Comparison of ENCODE assay signal across 8 cellular contexts in the genomic region with DNA sequence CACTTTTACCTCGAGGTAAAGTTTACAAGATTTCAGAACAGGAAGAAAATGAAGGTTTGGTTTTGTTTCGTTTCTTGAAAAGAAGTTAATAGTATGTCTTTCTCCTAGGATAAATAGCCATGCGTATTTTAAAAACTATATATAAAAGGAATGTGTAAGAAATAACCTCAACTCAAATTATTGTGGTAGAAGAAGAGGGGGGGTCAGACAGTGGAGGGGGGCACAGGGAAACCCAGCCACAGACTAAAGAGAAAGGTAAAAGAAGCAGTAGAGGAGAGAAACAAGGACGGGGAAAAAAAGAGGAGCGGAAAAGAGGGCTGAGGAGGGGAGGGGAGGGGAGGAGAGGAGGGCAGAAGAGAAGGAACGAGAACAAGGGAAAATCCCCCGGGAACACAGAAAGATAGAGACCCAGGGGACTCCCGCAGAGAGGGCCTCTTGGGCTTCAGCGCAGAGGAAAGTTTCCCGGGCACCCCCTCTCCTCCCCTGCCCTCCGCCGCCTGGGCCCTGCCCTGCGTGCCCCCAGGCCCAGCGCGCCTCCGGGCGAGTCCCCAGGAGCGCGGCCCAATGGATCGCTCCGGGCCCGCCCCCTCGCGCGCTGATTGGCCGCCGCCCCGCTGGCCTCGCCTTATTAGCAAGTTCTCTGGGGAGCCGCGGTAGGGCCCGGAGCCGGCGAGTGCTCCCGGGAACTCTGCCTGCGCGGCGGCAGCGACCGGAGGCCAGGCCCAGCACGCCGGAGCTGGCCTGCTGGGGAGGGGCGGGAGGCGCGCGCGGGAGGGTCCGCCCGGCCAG. TPM values are rescaled to one million over a fixed set of nuclear protein-coding genes. Genes with fewer than 3 reads are reported as not detected.
DNase-seq lines count a peak whose midpoint lies in the region; ATAC-seq lines count a peak whose summit lies in the region.

A gene (plus strand): TSS at position 656 of the 789 bp plus-strand sequence. CDS start 235 bp downstream, outside the sequence.

- H3K27me3 Mint-ChIP-seq in central memory CD8-positive, alpha-beta T cell, result peaks cover 93% of the 10 kb centered on the region

- no peaks in the 10 kb centered on the region for H3K9me3 Mint-ChIP-seq in central memory CD8-positive, alpha-beta T cell

- no peak within 1 kb of the TSS for H3K27ac Mint-ChIP-seq in central memory CD8-positive, alpha-beta T cell (ENCODE audit: low read depth)

- H3K4me3 ChIP-seq in SJCRH30 (peak within 1 kb of the TSS; percentile 87), skeletal muscle tissue (ENCODE audit: low read length in 3 of 3) (peak within 1 kb of the TSS; percentile 78 to 85 (median 81))

- H3K4me1 ChIP-seq in SJCRH30 (no peaks in the 10 kb centered on the region), skeletal muscle tissue (ENCODE audit: control insufficient read depth in 3 of 3, insufficient read depth in 3 of 3, low read length in 3 of 3) (peaks cover 23 to 27% (median 26%) of the 10 kb centered on the region in 3 donors)

- peaks cover 42% of the 10 kb centered on the region for H3K4me1 Mint-ChIP-seq in central memory CD8-positive, alpha-beta T cell

- H3K9me3 ChIP-seq in SJCRH30 (replicated peaks) (no peaks in the 10 kb centered on the region), skeletal muscle tissue (ENCODE audit: control insufficient read depth in 3 of 3, low read length in 3 of 3) (no peaks in the 10 kb centered on the region)

- peak; percentile 91 for ATAC-seq in GM21515 (IDR thresholded peaks at IDR 0.05; ENCODE audit: unreplicated experiment)
- peak; percentile 40 for ATAC-seq in central memory CD8-positive, alpha-beta T cell (replicated peaks; ENCODE audit: extremely low read depth, poor library complexity, severe bottlenecking)

- peaks cover 6% of the 10 kb centered on the region for H3K27me3 ChIP-seq in SJCRH30
- H3K27me3 ChIP-seq in skeletal muscle tissue (ENCODE audit: control insufficient read depth in 3 of 3, insufficient read depth in 3 of 3, low read length in 3 of 3), result peaks cover 78 to 86% (median 81%) of the 10 kb centered on the region in 3 donors

- peaks cover 20% of the 10 kb centered on the region for H3K36me3 Mint-ChIP-seq in central memory CD8-positive, alpha-beta T cell (ENCODE audit: insufficient read depth)

- peak within 1 kb of the TSS; percentile 64 to 77 (median 76) for H3K9ac ChIP-seq in skeletal muscle tissue (ENCODE audit: low read depth in 1 of 3, low read length in 3 of 3)

- peak within 1 kb of the TSS; percentile 44 for H3K27ac ChIP-seq in SJCRH30
- H3K27ac ChIP-seq in skeletal muscle tissue (ENCODE audit: low read depth, low read length), result peak within 1 kb of the TSS; percentile 60

- peaks cover 13% of the 10 kb centered on the region for H3K36me3 ChIP-seq in SJCRH30
- H3K36me3 ChIP-seq in skeletal muscle tissue (ENCODE audit: control insufficient read depth in 3 of 3, insufficient read depth in 3 of 3, low read length in 3 of 3), result peaks cover 0 to 4% (median 0%) of the 10 kb centered on the region in 3 donors

- DNase-seq in GF-D8 (lab: John Stamatoyannopoulos, UW) (peak; percentile 72), HUDEP-2 (lab: John Stamatoyannopoulos, UW; ENCODE audit: unreplicated experiment in 76 of 76) (peak in 59 of 76 experiments; percentile 2 to 68 (median 40)), SJCRH30 (peak; percentile 92 to 93), iris pigment epithelial cell (ENCODE audit: low read depth) (peak; percentile 89)
- no peak for DNase-seq in central memory CD8-positive, alpha-beta T cell (ENCODE audit: low spot score in 2 of 2)
- no peak for DNase-seq in effector CD4-positive, alpha-beta T cell

- H3K4me3 Mint-ChIP-seq in central memory CD8-positive, alpha-beta T cell, result peak within 1 kb of the TSS; percentile 89

RNA-seq across cellular contexts. Expression of the gene that starts here (rescaled TPM):
- 9.8 and 10.2 TPM in 2 replicates for total RNA-seq in SJCRH30 (2014; rRNA removed; shearing (Covaris generic))
- 1.6 TPM for total RNA-seq in skeletal muscle tissue

Comparison
In these comparisons a context has a peak if more than half of its experiments do, and no peak if none do; other contexts are left out.
1. DNase-seq: peak in GF-D8 (single experiment), HUDEP-2 (59 of 76), SJCRH30 (2 of 2) and iris pigment epithelial cell (single experiment); none in central memory CD8-positive, alpha-beta T cell (0 of 2) and effector CD4-positive, alpha-beta T cell (single experiment).